8 cellular contexts compared by ENCODE assay signal in genomic region chr3:122890077-122890484, GRCh38.
A peak's percentile ranks its signal among the peaks of the same experiment; 100 is the strongest.
DNase-seq lines count a peak whose midpoint lies in the region; ATAC-seq and TF ChIP-seq lines count a peak whose summit lies in the region.

No MANE protein-coding gene starts in this region.

- no peaks in the 10 kb centered on the region for H3K9me3 ChIP-seq in ovary

- TF ChIP-seq CTCF in AG09309 (IDR thresholded peaks at IDR 0.05; ENCODE audit: control insufficient read depth, insufficient read depth, low read depth, low read length, missing control alignments) (no peak), fibroblast of the aortic adventitia (IDR thresholded peaks at IDR 0.05; ENCODE audit: insufficient read depth, low read length) (no peak), ovary (IDR thresholded peaks at IDR 0.05) (no peak)

- TF ChIP-seq POLR2A in ovary (IDR thresholded peaks at IDR 0.05) (no peak), erythroblast (IDR thresholded peaks at IDR 0.05; ENCODE audit: low read length) (no peak)

- intact Hi-C loops in ovary (cut with DNase I), result no loop called here

- no peak for TF ChIP-seq EP300 in ovary (IDR thresholded peaks at IDR 0.05)

- DNase-seq in AG09309 (ENCODE audit: low read depth), result peak; percentile 7
- DNase-seq in NAMALWA (ENCODE audit: low spot score), result peak; percentile 24
- DNase-seq in fibroblast of the aortic adventitia (ENCODE audit: low read depth), result peak; percentile 88
- peak in 3 of 5 donors; percentile 29 to 56 (median 46) for DNase-seq in ovary
- DNase-seq in NCI-H2107 treated with DMSO at 0.1 percent for 48 hours (lab: John Stamatoyannopoulos, UW; ENCODE audit: unreplicated experiment), result no peak
- no peak for DNase-seq in erythroblast (lab: John Stamatoyannopoulos, UW)

- H3K27ac ChIP-seq in ovary, result no peak overlapping the region

- no peaks in the 10 kb centered on the region for H3K27me3 ChIP-seq in ovary

- no peaks in the 10 kb centered on the region for H3K36me3 ChIP-seq in ovary

- H3K4me1 ChIP-seq in ovary (ENCODE audit: insufficient read depth), result no peaks in the 10 kb centered on the region

- H3K4me3 ChIP-seq in AG09309 (ENCODE audit: control insufficient read depth, low read depth, low read length) (no peak overlapping the region), fibroblast of the aortic adventitia (ENCODE audit: low read depth, low read length) (no peak overlapping the region), ovary (no peak overlapping the region)

- WGBS in ovary, 3 donors, result 6 to 19% (median 6%) methylated on average over 4 of the region's 4 CpGs

- ATAC-seq in GM18511 (IDR thresholded peaks at IDR 0.05; ENCODE audit: unreplicated experiment) (peak; percentile 83), HG03565 (IDR thresholded peaks at IDR 0.05; ENCODE audit: unreplicated experiment) (no peak)

Comparison
In these comparisons a context has a peak if more than half of its experiments do, and no peak if none do; other contexts are left out.
1. DNase-seq: peak in AG09309 (single experiment), NAMALWA (single experiment), fibroblast of the aortic adventitia (single experiment) and ovary (3 of 5); none in NCI-H2107 treated with DMSO at 0.1 percent for 48 hours (single experiment) and erythroblast (0 of 2).